In the genomic region with DNA sequence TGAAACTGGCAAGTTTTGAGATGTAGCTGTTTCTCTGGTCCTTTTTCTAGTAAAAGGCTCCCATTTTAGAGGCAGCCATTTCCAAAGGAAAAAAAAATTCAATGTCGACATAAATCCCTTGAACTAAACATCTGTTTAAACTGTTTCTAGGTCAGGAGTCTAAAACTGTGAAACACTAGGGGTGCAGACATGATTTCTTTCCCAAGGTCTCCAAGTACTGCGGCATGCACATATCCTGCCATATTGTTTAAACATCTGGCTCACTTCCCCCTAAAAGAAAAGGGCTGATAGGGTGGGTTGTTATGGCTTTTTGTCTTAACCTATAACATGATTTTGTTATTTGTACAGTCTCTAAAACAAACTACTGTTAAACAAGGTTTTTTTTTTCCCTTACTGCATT, we compare ENCODE assay signal across 28 cellular contexts. TPM values are rescaled to one million over a fixed set of nuclear protein-coding genes. Genes with fewer than 3 reads are reported as not detected.
"Had no signal": no experiment of that assay in that cellular context is flagged by ENCODE, and none has a peak within 500 bp of the region (broad histone marks: within the 10 kb centered on the region; RNA-seq: fewer than 3 reads in every experiment).

No MANE protein-coding gene starts in this region.

- H3K27me3 ChIP-seq: adrenal gland, SJCRH30 had no signal

- H3K27ac ChIP-seq: adrenal gland, KMS-11, SJCRH30, WERI-Rb-1 had no signal

- H3K27ac Mint-ChIP-seq: activated CD8-positive, alpha-beta T cell treated with anti-CD3 and anti-CD28 coated beads for 36 hours; activated naive CD8-positive, alpha-beta T cell treated with anti-CD3 and anti-CD28 coated beads, Interleukin-2, amount 10 ng/mL, durations not matched to agents 7 days and 5 days; activated T-cell treated with anti-CD3 and anti-CD28 coated beads, Interleukin-2, amount 50 U/mL, for 72 hours; activated T-helper 2 cell treated with anti-CD3 and anti-CD28 coated beads, Interferon-gamma antibody, Interleukin-2, Interleukin-4, amounts not matched to agents 10 μg/mL and 5 μg/mL and 100 μg/mL, durations not matched to agents 14 hours and 24 hours and 36 hours had no signal

- H3K27me3 Mint-ChIP-seq: activated naive CD8-positive, alpha-beta T cell treated with anti-CD3 and anti-CD28 coated beads, Interleukin-2, amount 10 ng/mL, durations not matched to agents 7 days and 5 days had no signal

- H3K4me3 Mint-ChIP-seq: activated CD8-positive, alpha-beta T cell treated with anti-CD3 and anti-CD28 coated beads for 36 hours; activated naive CD8-positive, alpha-beta T cell treated with anti-CD3 and anti-CD28 coated beads, Interleukin-2, amount 10 ng/mL, durations not matched to agents 7 days and 5 days; activated T-cell treated with anti-CD3 and anti-CD28 coated beads, Interleukin-2, amount 50 U/mL, for 72 hours had no signal

- H3K9me3 Mint-ChIP-seq: activated CD8-positive, alpha-beta T cell treated with anti-CD3 and anti-CD28 coated beads for 36 hours; activated naive CD8-positive, alpha-beta T cell treated with anti-CD3 and anti-CD28 coated beads, Interleukin-2, amount 10 ng/mL, durations not matched to agents 7 days and 5 days; activated T-helper 2 cell treated with anti-CD3 and anti-CD28 coated beads, Interferon-gamma antibody, Interleukin-2, Interleukin-4, amounts not matched to agents 10 μg/mL and 5 μg/mL and 100 μg/mL, durations not matched to agents 14 hours and 24 hours and 36 hours had no signal

- H3K36me3 Mint-ChIP-seq: activated naive CD8-positive, alpha-beta T cell treated with anti-CD3 and anti-CD28 coated beads, Interleukin-2, amount 10 ng/mL, durations not matched to agents 7 days and 5 days had no signal

- H3K4me1 ChIP-seq: SJCRH30 had no signal

- H3K9me3 ChIP-seq: adrenal gland, SJCRH30, SK-N-SH had no signal

- H3K4me3 ChIP-seq: adrenal gland, SJCRH30 had no signal

- DNase-seq: activated CD4-positive, alpha-beta T cell treated with anti-CD3 and anti-CD28 coated beads for 4 hours; activated CD8-positive, alpha-beta memory T cell treated with anti-CD3 and anti-CD28 coated beads, Interleukin-2, amount 50 U/mL, for 4 hours; activated CD8-positive, alpha-beta T cell treated with anti-CD3 and anti-CD28 coated beads for 36 hours; activated naive CD4-positive, alpha-beta T cell treated with anti-CD3 and anti-CD28 coated beads, Interleukin-2, amount 50 U/mL, for 16 hours; activated naive CD8-positive, alpha-beta T cell treated with anti-CD3 and anti-CD28 coated beads, Interleukin-2, amount 10 ng/mL, durations not matched to agents 7 days and 5 days; activated T-cell treated with anti-CD3 and anti-CD28 coated beads, Interleukin-2, amount 50 U/mL, for 72 hours; adrenal gland; anterior cingulate cortex; NCI-H1092; NCI-H1417; NCI-H2029; NCI-H2107; NCI-H345; NCI-H510A; NCI-H526 treated with DMSO at 0.1 percent for 48 hours; NK-92 treated with Interleukin-12 subunit alpha and Interleukin-12 subunit beta, amount 100 ng/mL, for 24 hours; OCI-M1; RPMI8226; SJCRH30; SK-N-SH; T-helper 1 cell; WERI-Rb-1 had no signal

- H3K4me1 Mint-ChIP-seq: activated naive CD8-positive, alpha-beta T cell treated with anti-CD3 and anti-CD28 coated beads, Interleukin-2, amount 10 ng/mL, durations not matched to agents 7 days and 5 days had no signal

- H3K36me3 ChIP-seq: adrenal gland, WERI-Rb-1 had no signal

- ATAC-seq: activated CD4-positive, CD25-positive, alpha-beta regulatory T cell treated with anti-CD3 and anti-CD28 coated beads, Interleukin-2, amount 50 U/mL, for 24 hours; activated CD8-positive, alpha-beta T cell treated with anti-CD3 and anti-CD28 coated beads for 36 hours; activated T-cell treated with anti-CD3 and anti-CD28 coated beads, Interleukin-2, amount 50 U/mL, for 72 hours; Panc1; Right ventricle myocardium inferior had no signal

RNA-seq across cellular contexts. Expression of a gene that starts 51.1 kb away (rescaled TPM):
- total RNA-seq: activated CD8-positive, alpha-beta T cell treated with anti-CD3 and anti-CD28 coated beads for 36 hours; activated naive CD8-positive, alpha-beta T cell treated with anti-CD3 and anti-CD28 coated beads, Interleukin-2, amount 10 ng/mL, durations not matched to agents 7 days and 5 days; activated T-cell treated with anti-CD3 and anti-CD28 coated beads, Interleukin-2, amount 50 U/mL, for 72 hours; activated T-helper 2 cell treated with anti-CD3 and anti-CD28 coated beads, Interferon-gamma antibody, Interleukin-2, Interleukin-4, amounts not matched to agents 10 μg/mL and 5 μg/mL and 100 μg/mL, durations not matched to agents 14 hours and 24 hours and 36 hours; T-helper 2 cell treated with Interferon-gamma antibody and Interleukin-4, amounts not matched to agents 100 ng/mL and 5 ng/mL, for 36 hours had no signal
